In the genomic region with DNA sequence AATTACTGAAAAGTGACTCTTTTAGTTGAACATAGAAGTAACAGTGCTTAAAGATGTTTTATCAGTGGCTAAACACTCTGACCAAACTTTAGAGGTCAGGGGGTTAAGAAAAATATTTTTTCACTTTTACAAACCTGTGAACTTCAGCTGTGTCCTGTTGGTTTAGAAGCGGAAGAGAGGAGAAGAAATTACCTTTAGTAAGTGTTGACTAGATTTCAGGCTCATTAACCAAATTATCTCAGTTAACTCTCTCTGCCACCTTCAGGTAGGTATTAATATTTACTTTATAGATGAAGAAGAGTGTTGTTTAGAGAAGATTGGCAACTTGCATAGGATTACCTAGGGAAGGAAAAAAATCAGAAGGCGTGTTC, we compare ENCODE assay signal across 28 cellular contexts.
"Had no signal": no experiment of that assay in that cellular context is flagged by ENCODE, and none has a peak within 500 bp of the region (broad histone marks: within the 10 kb centered on the region; RNA-seq: fewer than 3 reads in every experiment).

No MANE protein-coding gene starts in this region.

- ATAC-seq: activated T-cell treated with anti-CD3 and anti-CD28 coated beads, Interleukin-2, amount 50 U/mL, for 72 hours; gastrocnemius medialis; left cardiac atrium; left ventricle myocardium superior; sciatic nerve; SK-N-SH treated with all-trans-retinoic acid at 6 μM for 48 hours; upper lobe of right lung had no signal

- H3K4me1 Mint-ChIP-seq: activated CD4-positive, alpha-beta T cell treated with anti-CD3 and anti-CD28 coated beads, Interleukin-2, amount 10 ng/mL, durations not matched to agents 24 days and 14 days; activated naive CD4-positive, alpha-beta T cell treated with anti-CD3 and anti-CD28 coated beads, Interleukin-2, amount 10 ng/mL, durations not matched to agents 7 days and 5 days; mesothelial cell of epicardium; naive B cell had no signal

- H3K4me3 ChIP-seq: gastrocnemius medialis, skin epidermis, suprapubic skin, tibial artery, upper lobe of right lung had no signal

- H3K4me1 ChIP-seq: gastrocnemius medialis, suprapubic skin, tibial artery, upper lobe of right lung had no signal

- H3K27me3 Mint-ChIP-seq: activated CD4-positive, alpha-beta memory T cell treated with anti-CD3 and anti-CD28 coated beads for 36 hours; activated CD4-positive, alpha-beta T cell treated with anti-CD3 and anti-CD28 coated beads, Interleukin-2, amount 10 ng/mL, durations not matched to agents 24 days and 14 days; activated naive CD4-positive, alpha-beta T cell treated with anti-CD3 and anti-CD28 coated beads, Interleukin-2, amount 10 ng/mL, durations not matched to agents 7 days and 5 days; dendritic cell treated with granulocyte-macrophage colony-stimulating factor and Interleukin-4, amounts not matched to agents 40 ng/mL and 50 ng/mL, for 4 days; naive B cell; progenitor cell of endocrine pancreas had no signal

- H3K27me3 ChIP-seq: gastrocnemius medialis, suprapubic skin, tibial artery, upper lobe of right lung had no signal

- H3K27ac Mint-ChIP-seq: activated CD4-positive, alpha-beta memory T cell treated with anti-CD3 and anti-CD28 coated beads for 36 hours; activated CD4-positive, alpha-beta T cell treated with anti-CD3 and anti-CD28 coated beads, Interleukin-2, amount 10 ng/mL, durations not matched to agents 24 days and 14 days; activated naive CD4-positive, alpha-beta T cell treated with anti-CD3 and anti-CD28 coated beads, Interleukin-2, amount 10 ng/mL, durations not matched to agents 7 days and 5 days; activated T-cell treated with anti-CD3 and anti-CD28 coated beads, Interleukin-2, amount 50 U/mL, for 72 hours; dendritic cell treated with granulocyte-macrophage colony-stimulating factor and Interleukin-4, amounts not matched to agents 40 ng/mL and 50 ng/mL, for 4 days; mesothelial cell of epicardium; naive B cell; progenitor cell of endocrine pancreas had no signal

- H3K27ac ChIP-seq: gastrocnemius medialis, skin epidermis, suprapubic skin, tibial artery, upper lobe of right lung had no signal

- DNase-seq: activated CD4-positive, alpha-beta memory T cell treated with anti-CD3 and anti-CD28 coated beads for 36 hours; activated CD4-positive, alpha-beta T cell treated with anti-CD3 and anti-CD28 coated beads, Interleukin-2, amount 10 ng/mL, durations not matched to agents 24 days and 14 days; activated CD4-positive, CD25-positive, alpha-beta regulatory T cell treated with anti-CD3 and anti-CD28 coated beads, Interleukin-2, amount 50 U/mL, for 72 hours; activated effector memory CD4-positive, alpha-beta T cell treated with anti-CD3 and anti-CD28 coated beads, Interleukin-2, amount 50 U/mL, for 16 hours; activated naive CD4-positive, alpha-beta T cell treated with anti-CD3 and anti-CD28 coated beads, Interleukin-2, amount 10 ng/mL, durations not matched to agents 7 days and 5 days; activated T-cell treated with anti-CD3 and anti-CD28 coated beads for 4 hours; activated T-cell treated with anti-CD3 and anti-CD28 coated beads, Interleukin-2, amount 50 U/mL, for 72 hours; amniotic stem cell; central memory CD4-positive, alpha-beta T cell; gastrocnemius medialis; glutamatergic neuron; left cardiac atrium; left ventricle myocardium superior; naive B cell; stimulated activated CD4-positive, alpha-beta T cell treated with anti-CD3 and anti-CD28 coated beads, Interleukin-12 subunit alpha, Interleukin-12 subunit beta, amount 100 ng/mL, for 4 hours; stimulated activated CD4-positive, alpha-beta T cell treated with anti-CD3 and anti-CD28 coated beads, Interleukin-4, amount 100 ng/mL, for 1 hour; tibial artery; upper lobe of right lung had no signal

- FAIRE-seq: astrocyte, endometrium, keratinocyte had no signal

- H3K9me3 ChIP-seq: gastrocnemius medialis, upper lobe of right lung had no signal

- H3K4me3 Mint-ChIP-seq: activated CD4-positive, alpha-beta memory T cell treated with anti-CD3 and anti-CD28 coated beads for 36 hours; activated CD4-positive, alpha-beta T cell treated with anti-CD3 and anti-CD28 coated beads, Interleukin-2, amount 10 ng/mL, durations not matched to agents 24 days and 14 days; activated naive CD4-positive, alpha-beta T cell treated with anti-CD3 and anti-CD28 coated beads, Interleukin-2, amount 10 ng/mL, durations not matched to agents 7 days and 5 days; activated T-cell treated with anti-CD3 and anti-CD28 coated beads, Interleukin-2, amount 50 U/mL, for 72 hours; dendritic cell treated with granulocyte-macrophage colony-stimulating factor and Interleukin-4, amounts not matched to agents 40 ng/mL and 50 ng/mL, for 4 days; mesothelial cell of epicardium; naive B cell had no signal

- H3K36me3 ChIP-seq: gastrocnemius medialis, suprapubic skin, tibial artery, upper lobe of right lung had no signal

- H3K36me3 Mint-ChIP-seq: activated CD4-positive, alpha-beta memory T cell treated with anti-CD3 and anti-CD28 coated beads for 36 hours; activated naive CD4-positive, alpha-beta T cell treated with anti-CD3 and anti-CD28 coated beads, Interleukin-2, amount 10 ng/mL, durations not matched to agents 7 days and 5 days; naive B cell had no signal
